In genomic region chr18:22391571-22392359, GRCh38 we compare ENCODE assay signal across 9 cellular contexts. TPM values are rescaled to one million over a fixed set of nuclear protein-coding genes. Genes with fewer than 3 reads are reported as not detected.
DNase-seq lines count a peak whose midpoint lies in the region; ATAC-seq and TF ChIP-seq lines count a peak whose summit lies in the region.
"Had no signal": no experiment of that assay in that cellular context is flagged by ENCODE, and none has a peak within 500 bp of the region (broad histone marks: within the 10 kb centered on the region; RNA-seq: fewer than 3 reads in every experiment).

No MANE protein-coding gene starts in this region.

- H3K27me3 ChIP-seq in CD8-positive, alpha-beta memory T cell (ENCODE audit: insufficient read depth, low read length, poor library complexity, severe bottlenecking), result no peaks in the 10 kb centered on the region

- H3K36me3 Mint-ChIP-seq in CD8-positive, alpha-beta memory T cell, result peaks cover 0 to 6% (median 0%) of the 10 kb centered on the region in 3 donors
- H3K36me3 Mint-ChIP-seq in CD14-positive monocyte, result no peaks in the 10 kb centered on the region
- no peaks in the 10 kb centered on the region for H3K36me3 Mint-ChIP-seq in endothelial cell (ENCODE audit: low read depth, unreplicated experiment)

- CTCF ChIA-PET in CD8-positive, alpha-beta memory T cell (lab: Charles Lee), result interaction anchor here (1.3 kb wide), 1 partner anchor 9 kb away, joined by 5 read pairs; no protein-coding TSS in a partner anchor

- peak; percentile 34 to 89 (median 45) for DNase-seq in CD8-positive, alpha-beta memory T cell
- DNase-seq in M059J (ENCODE audit: low read depth) (peak; percentile 99), pulmonary artery endothelial cell (ENCODE audit: low read depth, low spot score) (peak; percentile 76), sciatic nerve (ENCODE audit: low spot score) (no peak), CD14-positive monocyte (ENCODE audit: low spot score) (no peak), GF-D8 (lab: John Stamatoyannopoulos, UW) (no peak), endothelial cell (ENCODE audit: low spot score) (no peak)
- peak; percentile 17 for DNase-seq in central memory CD4-positive, alpha-beta T cell
- DNase-seq: NCI-H510A treated with DMSO at 0.1 percent for 48 hours had no signal

- H3K36me3 ChIP-seq in CD8-positive, alpha-beta memory T cell (ENCODE audit: insufficient read depth, low read length), result no peaks in the 10 kb centered on the region

- no peak overlapping the region for H3K4me3 ChIP-seq in CD8-positive, alpha-beta memory T cell (ENCODE audit: low read length)

- peak overlapping the region; percentile 28 to 85 (median 37) for H3K4me3 Mint-ChIP-seq in CD8-positive, alpha-beta memory T cell
- H3K4me3 Mint-ChIP-seq in CD14-positive monocyte (no peak overlapping the region), endothelial cell (ENCODE audit: unreplicated experiment) (no peak overlapping the region)

- no peak for TF ChIP-seq CTCF in CD14-positive monocyte (IDR thresholded peaks at IDR 0.05)
- TF ChIP-seq CTCF in endothelial cell (IDR thresholded peaks at IDR 0.05; ENCODE audit: unreplicated experiment), result no peak

- H3K27ac Mint-ChIP-seq in CD8-positive, alpha-beta memory T cell, result peak overlapping the region; percentile 67 to 93 (median 82)
- peak overlapping the region in 1 of 7 donors; percentile 19 for H3K27ac Mint-ChIP-seq in CD14-positive monocyte
- H3K27ac Mint-ChIP-seq in endothelial cell (ENCODE audit: unreplicated experiment), result no peak overlapping the region

- POLR2A ChIA-PET in CD8-positive, alpha-beta memory T cell (lab: Charles Lee), result no interaction called here

- peaks cover 16% of the 10 kb centered on the region for H3K4me1 ChIP-seq in CD8-positive, alpha-beta memory T cell (ENCODE audit: insufficient read depth, low read length)

- no peak for ATAC-seq in sciatic nerve

- H3K4me1 Mint-ChIP-seq in CD8-positive, alpha-beta memory T cell, result peaks cover 23 to 34% (median 30%) of the 10 kb centered on the region in 3 donors
- H3K4me1 Mint-ChIP-seq in CD14-positive monocyte (no peaks in the 10 kb centered on the region), endothelial cell (ENCODE audit: unreplicated experiment) (peaks cover 9% of the 10 kb centered on the region)

- no peaks in the 10 kb centered on the region for H3K9me3 ChIP-seq in CD8-positive, alpha-beta memory T cell (ENCODE audit: low read length)

- H3K9me3 Mint-ChIP-seq in CD8-positive, alpha-beta memory T cell, result peaks cover 0 to 1% (median 0%) of the 10 kb centered on the region in 5 donors
- H3K9me3 Mint-ChIP-seq in CD14-positive monocyte (peaks cover 0 to 7% (median 3%) of the 10 kb centered on the region in 7 donors), endothelial cell (ENCODE audit: unreplicated experiment) (no peaks in the 10 kb centered on the region)

- H3K27ac ChIP-seq in CD8-positive, alpha-beta memory T cell (ENCODE audit: low read depth, low read length), result no peak overlapping the region

- no peaks in the 10 kb centered on the region for H3K27me3 Mint-ChIP-seq in CD8-positive, alpha-beta memory T cell
- H3K27me3 Mint-ChIP-seq in CD14-positive monocyte (ENCODE audit: low read depth in 3 of 3), result peaks cover 0 to 5% (median 0%) of the 10 kb centered on the region in 3 donors
- no peaks in the 10 kb centered on the region for H3K27me3 Mint-ChIP-seq in endothelial cell (ENCODE audit: unreplicated experiment)

- intact Hi-C loops in sciatic nerve (cut with DNase I), result no loop called here
- intact Hi-C loops in CD14-positive monocyte (cut with micrococcal nuclease), result loop anchor here in 1 of 2 donors (10.0 kb wide), 1 partner anchor 77 kb away; no protein-coding TSS in a partner anchor

RNA-seq across cellular contexts. Expression of gene CTAGE1, which starts 25.9 kb away (rescaled TPM):
- not detected for total RNA-seq in CD8-positive, alpha-beta memory T cell
- not detected for polyA plus RNA-seq in CD8-positive, alpha-beta memory T cell
- 0.15 TPM in 1 of 2 replicates, not detected in the other for total RNA-seq in M059J (2014; rRNA removed; shearing (Covaris generic))
- total RNA-seq in pulmonary artery endothelial cell (not detected in 2 replicates), sciatic nerve (not detected), endothelial cell (ENCODE audit: unreplicated experiment) (not detected)
- not detected for polyA plus RNA-seq in CD14-positive monocyte

Comparison
In these comparisons a context has a peak if more than half of its experiments do, and no peak if none do; other contexts are left out.
1. DNase-seq: peak in CD8-positive, alpha-beta memory T cell (5 of 5), M059J (single experiment), central memory CD4-positive, alpha-beta T cell (single experiment) and pulmonary artery endothelial cell (single experiment); none in sciatic nerve (single experiment), CD14-positive monocyte (single experiment), GF-D8 (single experiment) and endothelial cell (single experiment).
2. H3K4me3 Mint-ChIP-seq: peak in CD8-positive, alpha-beta memory T cell (7 of 7); none in CD14-positive monocyte (0 of 2) and endothelial cell (single experiment).